19 cellular contexts compared by ENCODE assay signal in the genomic region with DNA sequence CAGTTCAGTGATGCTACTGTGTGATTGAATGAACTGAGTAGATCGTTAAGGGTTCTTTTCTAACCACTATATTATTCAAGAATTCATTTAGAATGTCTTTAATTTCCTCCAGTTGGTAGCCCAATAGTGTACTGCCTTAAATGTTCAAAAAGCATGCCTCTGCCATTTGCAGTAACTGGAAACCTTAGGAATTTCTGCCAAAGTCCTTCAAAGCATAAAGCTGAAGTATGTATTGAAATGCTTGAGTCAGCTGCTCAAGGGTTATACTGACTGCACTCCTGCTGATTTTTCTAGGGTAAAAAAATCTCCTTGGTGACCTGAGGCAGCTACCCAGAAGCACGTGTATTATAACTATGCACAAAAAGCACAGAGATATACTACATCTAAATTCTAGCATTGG. TPM values are rescaled to one million over a fixed set of nuclear protein-coding genes. Genes with fewer than 3 reads are reported as not detected.
DNase-seq lines count a peak whose midpoint lies in the region; ATAC-seq and TF ChIP-seq lines count a peak whose summit lies in the region.
"Had no signal": no experiment of that assay in that cellular context is flagged by ENCODE, and none has a peak within 500 bp of the region (broad histone marks: within the 10 kb centered on the region; RNA-seq: fewer than 3 reads in every experiment).

No MANE protein-coding gene starts in this region.

- H3K36me3 ChIP-seq in IMR-90 (ENCODE audit: control insufficient read depth, insufficient read depth, low read length) (peaks cover 14% of the 10 kb centered on the region), mesenchymal stem cell (ENCODE audit: control insufficient read depth in 1 of 2, insufficient read depth in 2 of 2, low read depth in 1 of 2, low read length in 2 of 2) (peaks cover 3 to 22% of the 10 kb centered on the region in 2 experiments)

- intact Hi-C loops in IMR-90 (cut with micrococcal nuclease), result no loop called here

- no peak for TF ChIP-seq POLR2A in IMR-90 (IDR thresholded peaks at IDR 0.05; ENCODE audit: low read depth, low read length)

- TF ChIP-seq RAD21 in IMR-90 (IDR thresholded peaks at IDR 0.05; ENCODE audit: low read length), result no peak

- H3K14ac ChIP-seq in IMR-90 (replicated peaks; ENCODE audit: low read depth, low read length) (no peak overlapping the region), mesenchymal stem cell (ENCODE audit: low read length in 2 of 2) (no peak overlapping the region), H9 (ENCODE audit: insufficient read depth, low read length) (no peak overlapping the region)

- H3K23me2 ChIP-seq in H9 (ENCODE audit: insufficient read length, low read depth, low read length, poor library complexity, severe bottlenecking), result no peaks in the 10 kb centered on the region

- no peaks in the 10 kb centered on the region for H3K9me3 ChIP-seq in AG04450 (ENCODE audit: control insufficient read depth, insufficient read depth, low read length)
- H3K9me3 ChIP-seq in IMR-90 (ENCODE audit: control insufficient read depth, insufficient read depth, low read length), result no peaks in the 10 kb centered on the region
- H3K9me3 ChIP-seq in mesenchymal stem cell (ENCODE audit: control insufficient read depth, low read length), result no peaks in the 10 kb centered on the region
- H3K9me3 ChIP-seq in H9 (ENCODE audit: control insufficient read depth, low read depth, low read length), result no peaks in the 10 kb centered on the region
- H3K9me3 ChIP-seq: Caco-2, neutrophil, SJCRH30, tibial nerve had no signal

- TF ChIP-seq CTCF in AG04450 (IDR thresholded peaks at IDR 0.05; ENCODE audit: low read depth, low read length), result no peak
- TF ChIP-seq CTCF in IMR-90 (conservative IDR thresholded peaks at IDR 0.05; ENCODE audit: low read depth, low read length), result no peak
- no peak for TF ChIP-seq CTCF in cardiac fibroblast (IDR thresholded peaks at IDR 0.05; ENCODE audit: low read depth, low read length)
- no peak for TF ChIP-seq CTCF in GM10248 (IDR thresholded peaks at IDR 0.05; ENCODE audit: control extremely low read depth, extremely low read depth, low read depth, missing control alignments)
- TF ChIP-seq CTCF in H9 (conservative IDR thresholded peaks at IDR 0.05), result no peak

- H3K4me2 ChIP-seq in IMR-90 (ENCODE audit: low read depth, low read length) (peak overlapping the region; percentile 15; the same call in 1 of the 2 replicates), mesenchymal stem cell (ENCODE audit: low read length, poor library complexity, severe bottlenecking) (no peak overlapping the region), H9 (ENCODE audit: insufficient read depth, insufficient read length, low read length) (no peak overlapping the region)

- no peak overlapping the region for H2AK9ac ChIP-seq in IMR-90 (replicated peaks; ENCODE audit: low read depth, low read length, poor library complexity)

- peaks cover 6 to 14% (median 8%) of the 10 kb centered on the region in 3 experiments for H3K36me3 Mint-ChIP-seq in H9 (ENCODE audit: insufficient read depth in 1 of 3, low read depth in 3 of 3)

- H2AFZ ChIP-seq in IMR-90 (replicated peaks; ENCODE audit: low read length, poor library complexity) (no peak overlapping the region), mesenchymal stem cell (ENCODE audit: low read depth, low read length) (no peak overlapping the region), H9 (ENCODE audit: low read length) (no peak overlapping the region)

- H2BK120ac ChIP-seq in IMR-90 (ENCODE audit: low read depth, low read length) (no peak overlapping the region), mesenchymal stem cell (ENCODE audit: low read depth, low read length) (no peak overlapping the region), H9 (ENCODE audit: low read depth, low read length, poor library complexity, severe bottlenecking) (no peak overlapping the region)

- H2BK12ac ChIP-seq in mesenchymal stem cell (ENCODE audit: low read length in 2 of 2), result no peak overlapping the region
- H2BK12ac ChIP-seq in H9 (ENCODE audit: insufficient read length, low read depth, low read length), result no peak overlapping the region

- in situ Hi-C loops in IMR-90 (cut with MboI; ENCODE audit: low sequenced_read_pairs), result no loop called here

- H3K27me3 Mint-ChIP-seq in H9 (ENCODE audit: low read depth), result no peaks in the 10 kb centered on the region

- no CpG with 5 or more reads among the region's 2 CpGs for WGBS in IMR-90 (ENCODE audit: extremely low coverage in 2 of 2, insufficient read length in 1 of 2), 2 experiments
- WGBS in mesenchymal stem cell, result no CpG with 5 or more reads among the region's 2 CpGs
- WGBS in H9 (ENCODE audit: extremely low coverage, insufficient read length, low lambda C conversion rate), result no CpG with 5 or more reads among the region's 2 CpGs

- H3K4me3 ChIP-seq in AG04450 (ENCODE audit: low read depth, low read length) (no peak overlapping the region), IMR-90 (ENCODE audit: insufficient read depth, low read depth, low read length) (no peak overlapping the region), cardiac fibroblast (replicated peaks in 1 of 2; ENCODE audit: low read depth in 2 of 2, low read length in 2 of 2) (no peak overlapping the region), mesenchymal stem cell (ENCODE audit: insufficient read depth in 1 of 2, low read depth in 1 of 2, low read length in 2 of 2) (no peak overlapping the region)
- H3K4me3 ChIP-seq: SJCRH30, tibial nerve had no signal

- H3T11ph ChIP-seq in H9 (ENCODE audit: low read length), result no peak overlapping the region

- DNase-seq in AG04450 (ENCODE audit: low read depth, low spot score) (peak; percentile 47), IMR-90 (peak; percentile 81), cardiac fibroblast (ENCODE audit: low read depth in 2 of 2) (peak; percentile 23 to 65), myocyte (ENCODE audit: low read depth) (peak; percentile 34), mesenchymal stem cell (no peak), GM10248 (ENCODE audit: extremely low spot score) (no peak), H9 (no peak)
- DNase-seq: activated CD4-positive, alpha-beta T cell treated with anti-CD3 and anti-CD28 coated beads for 4 hours; activated naive CD4-positive, alpha-beta T cell treated with Interleukin-2 at 50 U/mL for 16 hours; Caco-2; caudate nucleus; immature natural killer cell; KG1; mammary epithelial cell; stimulated activated CD4-positive, alpha-beta T cell treated with anti-CD3 and anti-CD28 coated beads, Interleukin-4, amount 100 ng/mL, for 4 hours had no signal

- H3K79me1 ChIP-seq in IMR-90 (ENCODE audit: low read depth in 1 of 2, low read length in 2 of 2), result peaks cover 25 to 74% of the 10 kb centered on the region in 2 experiments
- H3K79me1 ChIP-seq in mesenchymal stem cell (replicated peaks; ENCODE audit: low read length, poor library complexity, severe bottlenecking), result peaks cover 23% of the 10 kb centered on the region
- H3K79me1 ChIP-seq in H9 (ENCODE audit: insufficient read depth, low read depth, low read length, poor library complexity, severe bottlenecking), result no peaks in the 10 kb centered on the region

- H2AK5ac ChIP-seq in IMR-90 (ENCODE audit: low read depth, low read length), result no peak overlapping the region
- no peak overlapping the region for H2AK5ac ChIP-seq in mesenchymal stem cell (ENCODE audit: low read length, severe bottlenecking)
- no peak overlapping the region for H2AK5ac ChIP-seq in H9 (ENCODE audit: insufficient read length, low read length)

- no peak overlapping the region for H3K27ac Mint-ChIP-seq in H9

- dilution Hi-C loops in IMR-90 (cut with HindIII; ENCODE audit: low sequenced_read_pairs, unreplicated experiment), result no loop called here

- H3K9me1 ChIP-seq in IMR-90 (ENCODE audit: insufficient read depth, low read length), result peaks cover 8% of the 10 kb centered on the region

- no peak overlapping the region for H3K18ac ChIP-seq in IMR-90 (ENCODE audit: low read depth, low read length)
- H3K18ac ChIP-seq in mesenchymal stem cell (ENCODE audit: low read depth in 1 of 2, low read length in 2 of 2), result no peak overlapping the region
- no peak overlapping the region for H3K18ac ChIP-seq in H9 (ENCODE audit: insufficient read length, low read depth, low read length)

- POLR2A ChIA-PET in AG04450 (lab: Yijun Ruan, JAX) (interaction anchor here (0.6 kb wide), 1 partner anchor 14 kb away, joined by 6 read pairs; no protein-coding TSS in a partner anchor), IMR-90 (lab: Charles Lee; ENCODE audit: unreplicated experiment) (no interaction called here), GM10248 (lab: Yijun Ruan, JAX) (no interaction called here)

- H3K4ac ChIP-seq in IMR-90 (ENCODE audit: low read depth, low read length) (no peak overlapping the region), mesenchymal stem cell (ENCODE audit: low read depth in 1 of 2, low read length in 2 of 2) (no peak overlapping the region), H9 (ENCODE audit: low read depth, low read length) (no peak overlapping the region)

- H2BK5ac ChIP-seq in IMR-90 (ENCODE audit: low read depth, low read length, poor library complexity, severe bottlenecking) (peak overlapping the region; percentile 65), mesenchymal stem cell (ENCODE audit: low read depth, low read length, poor library complexity, severe bottlenecking) (no peak overlapping the region), H9 (ENCODE audit: insufficient read length, low read length) (no peak overlapping the region)

- no peak overlapping the region for H3K9ac ChIP-seq in IMR-90 (ENCODE audit: low read depth, low read length)
- H3K9ac ChIP-seq in mesenchymal stem cell (ENCODE audit: low read length), result no peak overlapping the region
- H3K9ac ChIP-seq in H9 (ENCODE audit: extremely low read depth, insufficient read length, low read length), result no peak overlapping the region

- no TSS peak for BruUV-seq in IMR-90 (replicated peaks; lab: Mats Ljungman, UMichigan)

- no peak overlapping the region for H2BK20ac ChIP-seq in IMR-90 (ENCODE audit: low read depth, low read length)
- no peak overlapping the region for H2BK20ac ChIP-seq in H9 (ENCODE audit: low read depth, low read length, poor library complexity, severe bottlenecking)

- no peak overlapping the region for H3K4me3 Mint-ChIP-seq in H9
- H3K4me3 Mint-ChIP-seq: immature natural killer cell had no signal

- H4K91ac ChIP-seq in IMR-90 (ENCODE audit: insufficient read depth, low read depth, low read length) (no peak overlapping the region), mesenchymal stem cell (ENCODE audit: low read length) (no peak overlapping the region), H9 (ENCODE audit: insufficient read length, low read depth, low read length) (no peak overlapping the region)

- no peak overlapping the region for H2BK15ac ChIP-seq in IMR-90 (ENCODE audit: low read depth, low read length)
- no peak overlapping the region for H2BK15ac ChIP-seq in mesenchymal stem cell (ENCODE audit: low read depth, poor library complexity, severe bottlenecking)
- no peak overlapping the region for H2BK15ac ChIP-seq in H9 (ENCODE audit: low read depth, low read length)

- H3K27me3 ChIP-seq in AG04450 (ENCODE audit: control insufficient read depth, insufficient read depth, low read length), result no peaks in the 10 kb centered on the region
- H3K27me3 ChIP-seq in IMR-90 (ENCODE audit: control insufficient read depth, insufficient read depth, low read length), result no peaks in the 10 kb centered on the region
- no peaks in the 10 kb centered on the region for H3K27me3 ChIP-seq in mesenchymal stem cell (ENCODE audit: control insufficient read depth in 1 of 2, insufficient read depth in 1 of 2, low read length in 2 of 2)
- H3K27me3 ChIP-seq in H9 (ENCODE audit: insufficient read depth, low read length), result no peaks in the 10 kb centered on the region
- H3K27me3 ChIP-seq: neutrophil, SJCRH30, tibial nerve had no signal

- ATAC-seq in IMR-90 (ENCODE audit: low read depth), result peak; percentile 82
- ATAC-seq in HG02759 (IDR thresholded peaks at IDR 0.05; ENCODE audit: unreplicated experiment), result no peak

- peaks cover 14% of the 10 kb centered on the region for H3K4me1 ChIP-seq in IMR-90 (ENCODE audit: control insufficient read depth, insufficient read depth, low read length)
- H3K4me1 ChIP-seq in mesenchymal stem cell (ENCODE audit: control insufficient read depth, insufficient read depth, low read depth, low read length), result no peaks in the 10 kb centered on the region
- H3K4me1 ChIP-seq in H9 (ENCODE audit: insufficient read depth, low read length), result no peaks in the 10 kb centered on the region
- H3K4me1 ChIP-seq: Caco-2 had no signal

- no peak overlapping the region; the same call in 1 of the 2 replicates for H4K5ac ChIP-seq in IMR-90 (ENCODE audit: low read depth, low read length)
- H4K5ac ChIP-seq in H9 (ENCODE audit: insufficient read length, low read depth, low read length), result no peak overlapping the region

- H4K8ac ChIP-seq in IMR-90 (ENCODE audit: low read depth in 2 of 2, low read length in 2 of 2) (no peak overlapping the region), mesenchymal stem cell (ENCODE audit: low read length) (no peak overlapping the region), H9 (replicated peaks; ENCODE audit: insufficient read length, low read depth, low read length) (no peak overlapping the region)

- CTCF ChIA-PET in AG04450 (lab: Charles Lee) (interaction anchor here (1.0 kb wide), 1 partner anchor 11 kb away, joined by 4 read pairs; no protein-coding TSS in a partner anchor), IMR-90 (lab: Yijun Ruan, JAX) (no interaction called here), GM10248 (lab: Yijun Ruan, JAX) (interaction anchor here (0.9 to 1.7 kb wide), 4 partner anchors 11 to 42 kb away, joined by 3 to 4 read pairs (median 4); no protein-coding TSS in a partner anchor)

- H3K27ac ChIP-seq in AG04450 (ENCODE audit: low read depth, low read length), result no peak overlapping the region
- H3K27ac ChIP-seq in IMR-90 (ENCODE audit: insufficient read depth, low read length), result no peak overlapping the region
- H3K27ac ChIP-seq in mesenchymal stem cell (ENCODE audit: low read length, poor library complexity, severe bottlenecking), result no peak overlapping the region
- no peak overlapping the region for H3K27ac ChIP-seq in H9 (ENCODE audit: insufficient read length, low read depth, low read length)
- H3K27ac ChIP-seq: neutrophil, SJCRH30, tibial nerve had no signal

- H3K4me1 Mint-ChIP-seq in H9, result no peaks in the 10 kb centered on the region

- no peaks in the 10 kb centered on the region for H3K79me2 ChIP-seq in H9 (ENCODE audit: insufficient read depth, low read length)

- no peak overlapping the region for H3K23ac ChIP-seq in IMR-90 (ENCODE audit: low read depth, low read length)
- no peak overlapping the region for H3K23ac ChIP-seq in mesenchymal stem cell (ENCODE audit: low read length in 2 of 2)
- no peak overlapping the region for H3K23ac ChIP-seq in H9 (ENCODE audit: insufficient read length, low read depth, low read length)

- peaks cover 39% of the 10 kb centered on the region; the same call in 1 of the 2 replicates for H4K20me1 ChIP-seq in IMR-90 (ENCODE audit: insufficient read depth, low read length)
- H4K20me1 ChIP-seq in H9 (ENCODE audit: control insufficient read depth, insufficient read depth, insufficient read length), result no peaks in the 10 kb centered on the region

- H3K56ac ChIP-seq in IMR-90 (ENCODE audit: extremely low read depth, insufficient read depth, low read length), result no peak overlapping the region
- H3K56ac ChIP-seq in H9 (ENCODE audit: insufficient read length, low read depth, low read length), result no peak overlapping the region

- H3K9me3 Mint-ChIP-seq in H9, result no peaks in the 10 kb centered on the region
- H3K9me3 Mint-ChIP-seq: immature natural killer cell had no signal

RNA-seq across cellular contexts. Expression of gene SNTB2, which starts 56.5 kb away (rescaled TPM):
- polyA plus RNA-seq in AG04450 (2011; rRNA removed) (62.6 and 72.0 TPM in 2 replicates), IMR-90 (2012; rRNA removed) (23.5 and 24.8 TPM in 2 replicates)
- 147 and 149 TPM in 2 replicates for polyA minus RNA-seq in AG04450 (2011; rRNA and poly(A)+ RNA removed)
- total RNA-seq in IMR-90 (2012; rRNA removed) (47.5 and 58.0 TPM in 2 replicates), myocyte (21.3 and 28.9 TPM in 2 replicates), H9 (2021) (16.8 and 20.2 TPM in 2 replicates)
- polyA plus RNA-seq in IMR-90 (2012; cell fraction: cytosol; rRNA removed), result 7.3 and 30.5 TPM in 2 replicates
- polyA plus RNA-seq in IMR-90 (2012; cell fraction: nucleus; rRNA removed; ENCODE audit: low replicate concordance), result 43.5 and 44.6 TPM in 2 replicates
- polyA plus RNA-seq in myocyte (2012), result 4.1 TPM
- 8.5 TPM for polyA plus RNA-seq in mesenchymal stem cell (2013, experiment 1 of 2)
- 8.2 TPM for polyA plus RNA-seq in mesenchymal stem cell (2013, experiment 2 of 2)

Comparison
In these comparisons a context has a peak if more than half of its experiments do, and no peak if none do; other contexts are left out.
1. DNase-seq: peak in AG04450 (single experiment), IMR-90 (single experiment), cardiac fibroblast (2 of 2) and myocyte (single experiment); none in mesenchymal stem cell (single experiment), GM10248 (single experiment) and H9 (single experiment).